Comparison of ENCODE assay signal across 8 cellular contexts in the genomic region with DNA sequence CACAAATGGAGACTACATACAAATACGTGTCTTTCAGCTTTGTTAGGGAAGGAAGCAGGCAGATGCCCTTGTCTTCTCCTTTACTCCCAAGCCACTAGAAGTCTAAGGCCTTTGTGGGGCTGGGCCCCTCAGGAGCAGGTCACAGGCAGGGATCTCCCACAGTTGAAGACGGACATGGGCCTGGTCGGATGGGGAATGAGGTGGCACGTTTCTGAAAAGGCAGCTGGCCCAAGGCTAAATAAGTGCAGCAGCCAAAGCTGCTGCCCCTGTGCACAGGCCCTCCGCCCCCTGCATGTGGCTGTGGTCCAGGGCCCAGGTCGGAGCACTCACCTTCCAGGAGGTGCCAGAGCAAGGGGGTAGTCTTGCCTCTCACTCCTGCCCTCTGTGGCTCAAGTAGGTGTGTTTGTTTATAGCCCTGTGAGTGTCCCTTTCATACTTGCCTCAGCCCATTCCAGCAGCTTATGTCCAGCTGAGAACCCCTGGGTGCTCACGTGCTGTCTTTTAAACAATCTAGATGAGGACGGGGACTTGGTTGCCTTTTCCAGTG. TPM values are rescaled to one million over a fixed set of nuclear protein-coding genes. Genes with fewer than 3 reads are reported as not detected.
DNase-seq lines count a peak whose midpoint lies in the region; ATAC-seq and TF ChIP-seq lines count a peak whose summit lies in the region.

No MANE protein-coding gene starts in this region.

- no peak for TF ChIP-seq RAD21 in liver (IDR thresholded peaks at IDR 0.05)

- H3K4me1 Mint-ChIP-seq in activated T-cell treated with anti-CD3 and anti-CD28 coated beads, Interleukin-2, amount 50 U/mL, for 24 hours (ENCODE audit: low read depth) = peaks cover 65% of the 10 kb centered on the region

- peaks cover 16 to 35% (median 28%) of the 10 kb centered on the region in 4 donors for H3K36me3 ChIP-seq in liver (ENCODE audit: control insufficient read depth in 4 of 4, insufficient read depth in 3 of 4, low read depth in 1 of 4, low read length in 3 of 4)
- H3K36me3 ChIP-seq in thoracic aorta = peaks cover 50% of the 10 kb centered on the region

- TF ChIP-seq CTCF in liver (IDR thresholded peaks at IDR 0.05; ENCODE audit: low read depth, low read length, missing input control) = no peak
- no peak for TF ChIP-seq CTCF in thoracic aorta (IDR thresholded peaks at IDR 0.05)

- H3K27ac Mint-ChIP-seq in activated T-cell treated with anti-CD3 and anti-CD28 coated beads, Interleukin-2, amount 50 U/mL, for 24 hours = peak overlapping the region; percentile 95

- no peaks in the 10 kb centered on the region for H3K27me3 Mint-ChIP-seq in activated T-cell treated with anti-CD3 and anti-CD28 coated beads, Interleukin-2, amount 50 U/mL, for 24 hours

- no peaks in the 10 kb centered on the region for H3K9me3 Mint-ChIP-seq in activated T-cell treated with anti-CD3 and anti-CD28 coated beads, Interleukin-2, amount 50 U/mL, for 24 hours

- no peak for DNase-seq in activated T-cell treated with anti-CD3 and anti-CD28 coated beads, Interleukin-2, amount 50 U/mL, for 24 hours
- no peak for DNase-seq in activated T-cell treated with anti-CD3 and anti-CD28 coated beads, Interleukin-2, amount 50 U/mL, for 48 hours
- DNase-seq in thoracic aorta (ENCODE audit: low spot score) = no peak
- no peak for DNase-seq in NCI-H1436 (lab: John Stamatoyannopoulos, UW)
- DNase-seq in EL = no peak
- no peak for DNase-seq in amniotic stem cell (lab: John Stamatoyannopoulos, UW)

- peak overlapping the region; percentile 100 for H3K27ac ChIP-seq in angular gyrus (ENCODE audit: low read depth, low read length)
- peak overlapping the region; percentile 94 to 99 for H3K27ac ChIP-seq in liver (ENCODE audit: low read depth in 1 of 2, low read length in 2 of 2)
- peak overlapping the region; percentile 25 to 100 for H3K27ac ChIP-seq in thoracic aorta

- peak overlapping the region; percentile 91 for H3K4me3 Mint-ChIP-seq in activated T-cell treated with anti-CD3 and anti-CD28 coated beads, Interleukin-2, amount 50 U/mL, for 24 hours

- peak overlapping the region; percentile 64 to 92 (median 80) for H3K4me3 ChIP-seq in liver (ENCODE audit: low read depth in 1 of 3, low read length in 3 of 3)
- H3K4me3 ChIP-seq in thoracic aorta = peak overlapping the region; percentile 99

- H3K9me3 ChIP-seq in liver (ENCODE audit: control insufficient read depth in 4 of 4, low read length in 3 of 4) = no peaks in the 10 kb centered on the region
- H3K9me3 ChIP-seq in thoracic aorta = no peaks in the 10 kb centered on the region

- peaks cover 60% of the 10 kb centered on the region for H3K36me3 Mint-ChIP-seq in activated T-cell treated with anti-CD3 and anti-CD28 coated beads, Interleukin-2, amount 50 U/mL, for 24 hours (ENCODE audit: low read depth)

- ATAC-seq in thoracic aorta (ENCODE audit: insufficient number of reproducible peaks, low FRiP score, low read depth) = no peak

- peak overlapping the region; percentile 68 to 98 for H3K9ac ChIP-seq in liver (ENCODE audit: low read depth in 1 of 2, low read length in 2 of 2)

- H3K27me3 ChIP-seq in liver (ENCODE audit: control insufficient read depth in 4 of 4, insufficient read depth in 4 of 4, low read length in 3 of 4) = no peaks in the 10 kb centered on the region
- no peaks in the 10 kb centered on the region for H3K27me3 ChIP-seq in thoracic aorta (replicated peaks; ENCODE audit: insufficient read depth)

- 17% methylated on average over 8 of the region's 8 CpGs for WGBS in liver

- H3K4me1 ChIP-seq in liver (ENCODE audit: control insufficient read depth in 4 of 4, insufficient read depth in 4 of 4, low read length in 3 of 4) (peaks cover 26 to 73% (median 57%) of the 10 kb centered on the region in 4 donors), thoracic aorta (ENCODE audit: control insufficient read depth in 1 of 2, low read depth in 2 of 2) (peaks cover 49 to 81% of the 10 kb centered on the region in 2 donors)

TF ChIP-seq in liver, 16 proteins besides CTCF, POLR2A, EP300 and RAD21:
- TF ChIP-seq TAF1 (conservative IDR thresholded peaks at IDR 0.05) (no peak), YY1 (IDR thresholded peaks at IDR 0.05) (no peak), GABPA (IDR thresholded peaks at IDR 0.05 in 1 of 2, conservative IDR thresholded peaks at IDR 0.05 in 1 of 2) (no peak), MAX (IDR thresholded peaks at IDR 0.05) (no peak), RXRA (IDR thresholded peaks at IDR 0.05) (no peak), HNF4G (IDR thresholded peaks at IDR 0.05) (no peak), FOXA1 (IDR thresholded peaks at IDR 0.05) (no peak), EGR1 (IDR thresholded peaks at IDR 0.05; ENCODE audit: low read depth in 2 of 2) (no peak), HNF4A (conservative IDR thresholded peaks at IDR 0.05) (no peak), JUND (IDR thresholded peaks at IDR 0.05) (no peak), SP1 (IDR thresholded peaks at IDR 0.05) (no peak), NR2F2 (IDR thresholded peaks at IDR 0.05) (no peak), FOXA2 (IDR thresholded peaks at IDR 0.05) (no peak)
- TF ChIP-seq, protein P1, sequence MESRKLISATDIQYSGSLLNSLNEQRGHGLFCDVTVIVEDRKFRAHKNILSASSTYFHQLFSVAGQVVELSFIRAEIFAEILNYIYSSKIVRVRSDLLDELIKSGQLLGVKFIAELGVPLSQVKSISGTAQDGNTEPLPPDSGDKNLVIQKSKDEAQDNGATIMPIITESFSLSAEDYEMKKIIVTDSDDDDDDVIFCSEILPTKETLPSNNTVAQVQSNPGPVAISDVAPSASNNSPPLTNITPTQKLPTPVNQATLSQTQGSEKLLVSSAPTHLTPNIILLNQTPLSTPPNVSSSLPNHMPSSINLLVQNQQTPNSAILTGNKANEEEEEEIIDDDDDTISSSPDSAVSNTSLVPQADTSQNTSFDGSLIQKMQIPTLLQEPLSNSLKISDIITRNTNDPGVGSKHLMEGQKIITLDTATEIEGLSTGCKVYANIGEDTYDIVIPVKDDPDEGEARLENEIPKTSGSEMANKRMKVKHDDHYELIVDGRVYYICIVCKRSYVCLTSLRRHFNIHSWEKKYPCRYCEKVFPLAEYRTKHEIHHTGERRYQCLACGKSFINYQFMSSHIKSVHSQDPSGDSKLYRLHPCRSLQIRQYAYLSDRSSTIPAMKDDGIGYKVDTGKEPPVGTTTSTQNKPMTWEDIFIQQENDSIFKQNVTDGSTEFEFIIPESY (IDR thresholded peaks at IDR 0.05) = no peak
- TF ChIP-seq, protein P2, sequence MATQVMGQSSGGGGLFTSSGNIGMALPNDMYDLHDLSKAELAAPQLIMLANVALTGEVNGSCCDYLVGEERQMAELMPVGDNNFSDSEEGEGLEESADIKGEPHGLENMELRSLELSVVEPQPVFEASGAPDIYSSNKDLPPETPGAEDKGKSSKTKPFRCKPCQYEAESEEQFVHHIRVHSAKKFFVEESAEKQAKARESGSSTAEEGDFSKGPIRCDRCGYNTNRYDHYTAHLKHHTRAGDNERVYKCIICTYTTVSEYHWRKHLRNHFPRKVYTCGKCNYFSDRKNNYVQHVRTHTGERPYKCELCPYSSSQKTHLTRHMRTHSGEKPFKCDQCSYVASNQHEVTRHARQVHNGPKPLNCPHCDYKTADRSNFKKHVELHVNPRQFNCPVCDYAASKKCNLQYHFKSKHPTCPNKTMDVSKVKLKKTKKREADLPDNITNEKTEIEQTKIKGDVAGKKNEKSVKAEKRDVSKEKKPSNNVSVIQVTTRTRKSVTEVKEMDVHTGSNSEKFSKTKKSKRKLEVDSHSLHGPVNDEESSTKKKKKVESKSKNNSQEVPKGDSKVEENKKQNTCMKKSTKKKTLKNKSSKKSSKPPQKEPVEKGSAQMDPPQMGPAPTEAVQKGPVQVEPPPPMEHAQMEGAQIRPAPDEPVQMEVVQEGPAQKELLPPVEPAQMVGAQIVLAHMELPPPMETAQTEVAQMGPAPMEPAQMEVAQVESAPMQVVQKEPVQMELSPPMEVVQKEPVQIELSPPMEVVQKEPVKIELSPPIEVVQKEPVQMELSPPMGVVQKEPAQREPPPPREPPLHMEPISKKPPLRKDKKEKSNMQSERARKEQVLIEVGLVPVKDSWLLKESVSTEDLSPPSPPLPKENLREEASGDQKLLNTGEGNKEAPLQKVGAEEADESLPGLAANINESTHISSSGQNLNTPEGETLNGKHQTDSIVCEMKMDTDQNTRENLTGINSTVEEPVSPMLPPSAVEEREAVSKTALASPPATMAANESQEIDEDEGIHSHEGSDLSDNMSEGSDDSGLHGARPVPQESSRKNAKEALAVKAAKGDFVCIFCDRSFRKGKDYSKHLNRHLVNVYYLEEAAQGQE (IDR thresholded peaks at IDR 0.05) = no peak
- TF ChIP-seq, protein P3, sequence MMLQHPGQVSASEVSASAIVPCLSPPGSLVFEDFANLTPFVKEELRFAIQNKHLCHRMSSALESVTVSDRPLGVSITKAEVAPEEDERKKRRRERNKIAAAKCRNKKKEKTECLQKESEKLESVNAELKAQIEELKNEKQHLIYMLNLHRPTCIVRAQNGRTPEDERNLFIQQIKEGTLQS (IDR thresholded peaks at IDR 0.05) = no peak

RNA-seq across cellular contexts. Expression of gene SQSTM1, which starts 1.8 kb away (rescaled TPM):
- total RNA-seq in liver (100 to 1,000 TPM; 127 to 208 TPM), thoracic aorta (100 to 1,000 TPM; 375 to 469 TPM)
- 100 to 1,000 TPM; 303 to 330 TPM for polyA plus RNA-seq in liver

RNA-seq across cellular contexts. Expression of gene MGAT4B, which starts 15.9 kb away (rescaled TPM):
- total RNA-seq in liver = 100 to 1,000 TPM in 1 of 2 donors, 10 to 100 TPM in 1; 42.0 to 120 TPM
- polyA plus RNA-seq in liver = 100 to 1,000 TPM in 1 of 2 donors, 10 to 100 TPM in 1; 47.8 to 156 TPM
- total RNA-seq in thoracic aorta = 10 to 100 TPM; 66.5 to 87.7 TPM

RNA-seq across cellular contexts. Expression of gene LTC4S, which starts 28.7 kb away (rescaled TPM):
- total RNA-seq in liver (1 to 10 TPM; 1.3 to 1.8 TPM), thoracic aorta (1 to 10 TPM; 4.9 to 6.6 TPM)
- 1 to 10 TPM; 2.4 to 3.3 TPM for polyA plus RNA-seq in liver

RNA-seq across cellular contexts. Expression of gene MRNIP, which starts 36.1 kb away (rescaled TPM):
- total RNA-seq in liver (10 to 100 TPM in 1 of 2 donors, 1 to 10 TPM in 1; 5.4 to 12.0 TPM), thoracic aorta (10 to 100 TPM; 46.2 to 54.2 TPM)
- polyA plus RNA-seq in liver = 1 to 10 TPM; 7.1 to 7.6 TPM
